Comparison of ENCODE assay signal across 12 cellular contexts in genomic region chr1:229410370-229410691, GRCh38. TPM values are rescaled to one million over a fixed set of nuclear protein-coding genes. Genes with fewer than 3 reads are reported as not detected.
DNase-seq lines count a peak whose midpoint lies in the region; ATAC-seq, FAIRE-seq and TF ChIP-seq lines count a peak whose summit lies in the region.
"Had no signal": no experiment of that assay in that cellular context is flagged by ENCODE, and none has a peak within 500 bp of the region (broad histone marks: within the 10 kb centered on the region; RNA-seq: fewer than 3 reads in every experiment).

No MANE protein-coding gene starts in this region.

- H3K9ac ChIP-seq in SK-N-MC (ENCODE audit: insufficient read length) (no peak overlapping the region), keratinocyte (ENCODE audit: control insufficient read depth, extremely low read depth, insufficient read depth, low read length) (no peak overlapping the region)

- peaks cover 24% of the 10 kb centered on the region for H3K27me3 ChIP-seq in keratinocyte (ENCODE audit: control insufficient read depth, extremely low read depth, insufficient read depth, low read length)

- H3K4me1 Mint-ChIP-seq in CD14-positive monocyte = peaks cover 41% of the 10 kb centered on the region

- H3K4me3 ChIP-seq in SK-N-MC (peak overlapping the region; percentile 40; the same call in 1 of the 2 replicates), keratinocyte (ENCODE audit: control insufficient read depth in 2 of 3, extremely low read depth in 1 of 3, insufficient read depth in 2 of 3, low read depth in 1 of 3, low read length in 3 of 3) (no peak overlapping the region), OCI-LY7 (ENCODE audit: low read depth, low read length, poor library complexity, severe bottlenecking) (no peak overlapping the region)

- POLR2A ChIA-PET in OCI-LY7 (lab: Charles Lee) = interaction anchor here (1.0 kb wide), 1 partner anchor 11 kb away, joined by 4 read pairs; no protein-coding TSS in a partner anchor

- H3K9me3 ChIP-seq in SK-N-MC (ENCODE audit: low read depth, low read length) (no peaks in the 10 kb centered on the region), keratinocyte (ENCODE audit: control insufficient read depth, low read depth, low read length) (no peaks in the 10 kb centered on the region), OCI-LY7 (ENCODE audit: low read length) (no peaks in the 10 kb centered on the region)
- H3K9me3 ChIP-seq: stomach had no signal

- no peak for DNase-seq in CD14-positive monocyte (ENCODE audit: low spot score)
- DNase-seq in SK-N-MC (ENCODE audit: low read depth, low spot score) = no peak
- DNase-seq in keratinocyte (ENCODE audit: low read depth, low spot score) = no peak
- no peak for DNase-seq in OCI-LY7 (ENCODE audit: low spot score)
- DNase-seq: activated T-cell treated with anti-CD3 and anti-CD28 coated beads for 4 hours had no signal

- H3K27ac ChIP-seq in 22Rv1 (peak overlapping the region; percentile 75), SK-N-MC (no peak overlapping the region), keratinocyte (ENCODE audit: control insufficient read depth, insufficient read depth, low read length) (no peak overlapping the region), OCI-LY7 (ENCODE audit: low read depth, low read length, poor library complexity, severe bottlenecking) (no peak overlapping the region)

- intact Hi-C loops in CD14-positive monocyte (cut with micrococcal nuclease) = no loop called here
- intact Hi-C loops in OCI-LY7 (cut with micrococcal nuclease; ENCODE audit: unreplicated experiment) = no loop called here

- no TSS peak for BruUV-seq in OCI-LY7 (replicated peaks; lab: Mats Ljungman, UMichigan)

- peaks cover 0 to 14% (median 3%) of the 10 kb centered on the region in 7 donors for H3K9me3 Mint-ChIP-seq in CD14-positive monocyte

- no peak for TF ChIP-seq CTCF in 22Rv1 (IDR thresholded peaks at IDR 0.05)
- no peak for TF ChIP-seq CTCF in CD14-positive monocyte (IDR thresholded peaks at IDR 0.05)
- no peak for TF ChIP-seq CTCF in keratinocyte (optimal IDR thresholded peaks at IDR 0.05 in 1 of 3, IDR thresholded peaks at IDR 0.05 in 1 of 3, conservative IDR thresholded peaks at IDR 0.05 in 1 of 3; ENCODE audit: extremely low read depth in 1 of 3, insufficient read depth in 2 of 3, low read length in 3 of 3)
- TF ChIP-seq CTCF in OCI-LY7 (conservative IDR thresholded peaks at IDR 0.05; ENCODE audit: low read length) = no peak

- no peaks in the 10 kb centered on the region for H3K79me2 ChIP-seq in keratinocyte (ENCODE audit: control insufficient read depth, insufficient read depth, low read length)
- H3K79me2 ChIP-seq in OCI-LY7 (ENCODE audit: insufficient read depth, low read depth, low read length) = no peaks in the 10 kb centered on the region

- H3K36me3 ChIP-seq in SK-N-MC (ENCODE audit: insufficient read depth, low read length) (no peaks in the 10 kb centered on the region), keratinocyte (ENCODE audit: control insufficient read depth in 2 of 2, extremely low read depth in 1 of 2, insufficient read depth in 2 of 2, low read length in 2 of 2) (no peaks in the 10 kb centered on the region), OCI-LY7 (ENCODE audit: insufficient read depth, low read length) (no peaks in the 10 kb centered on the region)
- H3K36me3 ChIP-seq: stomach had no signal

- H3K36me3 Mint-ChIP-seq in CD14-positive monocyte = peaks cover 0 to 3% of the 10 kb centered on the region in 2 donors

- peak overlapping the region; percentile 20 to 89 for H3K4me3 Mint-ChIP-seq in CD14-positive monocyte

- H2AFZ ChIP-seq in keratinocyte (ENCODE audit: control insufficient read depth, low read length) (no peak overlapping the region), OCI-LY7 (ENCODE audit: low read length) (no peak overlapping the region)

- H3K9me1 ChIP-seq in keratinocyte (ENCODE audit: control insufficient read depth, extremely low read depth, insufficient read depth, low read length) = no peaks in the 10 kb centered on the region

- no peaks in the 10 kb centered on the region for H4K20me1 ChIP-seq in keratinocyte (ENCODE audit: control insufficient read depth, extremely low read depth, insufficient read depth, low read length)
- H4K20me1 ChIP-seq in OCI-LY7 (ENCODE audit: insufficient read depth, low read length) = no peaks in the 10 kb centered on the region

- CTCF ChIA-PET in OCI-LY7 (lab: Charles Lee; ENCODE audit: unreplicated experiment) = no interaction called here

- H3K27ac Mint-ChIP-seq in CD14-positive monocyte = peak overlapping the region in 1 of 7 donors; percentile 72

- H3K9me2 ChIP-seq in OCI-LY7 (ENCODE audit: insufficient read depth, low read length) = no peaks in the 10 kb centered on the region

- dilution Hi-C loops in keratinocyte (cut with MboI; ENCODE audit: extremely low pct_ligation_motif_present, low sequenced_read_pairs) = no loop called here

- ATAC-seq in GM18511 (IDR thresholded peaks at IDR 0.05; ENCODE audit: unreplicated experiment) = no peak
- no peak for ATAC-seq in GM18868 (IDR thresholded peaks at IDR 0.05; ENCODE audit: unreplicated experiment)
- no peak for ATAC-seq in HG03280 (IDR thresholded peaks at IDR 0.05; ENCODE audit: unreplicated experiment)

- no peak for FAIRE-seq in keratinocyte (lab: Jason Lieb, UNC)
- FAIRE-seq: endometrium, TTC549 had no signal

- peak overlapping the region; percentile 53 for H3K4me2 ChIP-seq in keratinocyte (ENCODE audit: control insufficient read depth, extremely low read depth, insufficient read depth, low read depth, low read length)
- H3K4me2 ChIP-seq in OCI-LY7 (ENCODE audit: low read length) = no peak overlapping the region

- H3K4me1 ChIP-seq in keratinocyte (ENCODE audit: control insufficient read depth, extremely low read depth, insufficient read depth, low read length) (peaks cover 23% of the 10 kb centered on the region), OCI-LY7 (ENCODE audit: insufficient read depth, low read length, poor library complexity, severe bottlenecking) (no peaks in the 10 kb centered on the region)

- H3K27me3 Mint-ChIP-seq in CD14-positive monocyte (ENCODE audit: low read depth in 3 of 3) = peaks cover 54 to 78% (median 65%) of the 10 kb centered on the region in 3 donors

RNA-seq across cellular contexts. Expression of gene ACTA1, which starts 23.6 kb away (rescaled TPM):
- not detected for polyA plus RNA-seq in CD14-positive monocyte
- 0.05 to 0.09 TPM (median 0.05 TPM) in 3 replicates for polyA plus RNA-seq in keratinocyte
- polyA plus RNA-seq in keratinocyte (2011; ENCODE audit: low read depth) = not detected
- 0.12 and 0.13 TPM in 2 replicates for polyA plus RNA-seq in keratinocyte (2011; cell fraction: cytosol; rRNA removed)
- 0.43 and 0.96 TPM in 2 replicates for polyA plus RNA-seq in keratinocyte (2011; cell fraction: nucleus; rRNA removed)
- polyA plus RNA-seq in keratinocyte (2012; ENCODE audit: low replicate concordance) = 0.14 TPM in 1 of 2 replicates, not detected in the other
- 0.36 TPM in 1 of 3 replicates, not detected in the others for polyA minus RNA-seq in keratinocyte
- not detected for polyA minus RNA-seq in keratinocyte (2011; cell fraction: cytosol; rRNA and poly(A)+ RNA removed)
- polyA minus RNA-seq in keratinocyte (2011; cell fraction: nucleus; rRNA and poly(A)+ RNA removed) = not detected in 2 replicates
- not detected in 2 replicates for total RNA-seq in OCI-LY7 (2014; rRNA removed; shearing (Covaris generic))
- total RNA-seq in OCI-LY7 (2022) = not detected in 2 replicates
